Comparison of ENCODE assay signal across 8 cellular contexts in the genomic region with DNA sequence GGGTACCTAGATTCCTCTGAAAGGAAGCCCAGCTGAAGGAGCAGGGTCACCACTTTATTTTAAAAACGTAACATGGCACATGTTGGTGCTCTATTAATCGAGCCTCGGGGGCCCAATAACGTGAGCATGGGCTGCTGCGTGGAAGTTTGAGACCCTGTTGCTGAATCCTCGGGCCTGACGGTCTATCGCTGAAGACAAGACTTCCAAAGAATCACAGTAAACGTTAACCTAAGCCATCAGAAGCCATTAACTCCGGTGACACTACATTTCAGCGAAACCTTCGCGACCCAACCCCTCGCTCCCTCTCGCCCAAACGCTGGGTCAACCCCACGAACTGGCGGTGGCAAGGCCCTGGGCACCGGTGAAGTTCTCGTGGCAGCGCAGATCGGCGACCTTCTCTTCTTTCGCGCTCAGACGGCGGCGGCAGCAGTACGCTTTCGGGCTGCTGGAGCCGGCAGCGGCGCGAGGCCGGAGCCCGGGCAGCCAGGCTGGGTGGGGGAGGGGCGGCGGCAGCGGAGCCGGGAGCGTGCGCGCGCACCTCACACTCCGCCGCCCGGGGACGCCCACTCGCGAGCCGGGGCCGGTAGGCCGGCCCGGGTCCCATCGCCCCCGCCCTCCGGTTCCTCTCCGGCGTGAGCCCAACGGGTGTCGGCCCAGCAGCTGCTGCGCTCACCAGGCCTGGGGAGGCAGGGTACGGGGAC. TPM values are rescaled to one million over a fixed set of nuclear protein-coding genes. Genes with fewer than 3 reads are reported as not detected.
DNase-seq lines count a peak whose midpoint lies in the region; ATAC-seq and TF ChIP-seq lines count a peak whose summit lies in the region.

No MANE protein-coding gene starts in this region.

- no peak for TF ChIP-seq CTCF in GM23338 (conservative IDR thresholded peaks at IDR 0.05; ENCODE audit: low read depth in 2 of 2)
- 0 out of 2 replicates have a peak, but pooled peaks have one; percentile 26 for TF ChIP-seq CTCF in LNCaP clone FGC (IDR thresholded peaks at IDR 0.05; ENCODE audit: control insufficient read depth, extremely low read depth, insufficient read depth)
- no peak for TF ChIP-seq CTCF in psoas muscle (IDR thresholded peaks at IDR 0.05)

- H3K4me2 ChIP-seq in GM23338: peak overlapping the region; percentile 92

- H2AFZ ChIP-seq in GM23338: peak overlapping the region; percentile 58

- no peaks in the 10 kb centered on the region for H3K36me3 ChIP-seq in GM23338 (ENCODE audit: insufficient read depth)
- H3K36me3 ChIP-seq in psoas muscle (ENCODE audit: insufficient read depth in 1 of 2, low read depth in 1 of 2): no peaks in the 10 kb centered on the region

- H3K27ac ChIP-seq in GM23338 (ENCODE audit: low read depth) (no peak overlapping the region), psoas muscle (peak overlapping the region; percentile 95)

- peaks cover 7% of the 10 kb centered on the region for H3K27me3 Mint-ChIP-seq in GM23338 (ENCODE audit: insufficient read depth, low read depth, poor library complexity)

- H3K27me3 ChIP-seq in GM23338 (ENCODE audit: insufficient read depth) (peaks cover 30% of the 10 kb centered on the region), psoas muscle (ENCODE audit: insufficient read depth in 3 of 3, low read length in 2 of 3) (no peaks in the 10 kb centered on the region)

- no peaks in the 10 kb centered on the region for H3K9me2 ChIP-seq in GM23338 (ENCODE audit: insufficient read depth)

- peak overlapping the region; percentile 96 for H3K4me3 Mint-ChIP-seq in GM23338

- peak overlapping the region; percentile 96 for H3K27ac Mint-ChIP-seq in GM23338

- intact Hi-C loops in left ventricle myocardium superior (cut with micrococcal nuclease) (no loop called here), psoas muscle (cut with DNase I) (loop anchor here in 1 of 2 donors (5.0 kb wide), 3 partner anchors 219 to 244 kb away; a partner anchor contains a TSS)

- no peaks in the 10 kb centered on the region for H3K36me3 Mint-ChIP-seq in GM23338 (ENCODE audit: low read depth)

- no peaks in the 10 kb centered on the region for H4K20me1 ChIP-seq in GM23338 (replicated peaks; ENCODE audit: insufficient read depth)

- peaks cover 34% of the 10 kb centered on the region for H3K79me2 ChIP-seq in GM23338 (replicated peaks; ENCODE audit: insufficient read depth)

- ATAC-seq in GM23338 (peak; percentile 56), left ventricle myocardium superior (peak; percentile 91), psoas muscle (peak; percentile 87 to 89 (median 88))

- H3K4me3 ChIP-seq in GM23338 (peak overlapping the region; percentile 80), LNCaP clone FGC (ENCODE audit: low read depth, low read length) (peak overlapping the region; percentile 77), psoas muscle (peak overlapping the region; percentile 71)

- DNase-seq in GM04504 (ENCODE audit: low read depth): peak; percentile 54
- peak; percentile 74 for DNase-seq in GM23338 (ENCODE audit: low spot score)
- DNase-seq in LNCaP clone FGC (ENCODE audit: low read depth): no peak
- DNase-seq in T-helper 1 cell: peak; percentile 73 to 84 (median 80)
- peak; percentile 63 for DNase-seq in amniotic stem cell (lab: John Stamatoyannopoulos, UW)
- peak; percentile 95 for DNase-seq in left ventricle myocardium superior
- peak; percentile 91 to 94 for DNase-seq in psoas muscle
- DNase-seq in ureter (ENCODE audit: low spot score): peak; percentile 88

- H3K4me1 ChIP-seq in GM23338 (ENCODE audit: insufficient read depth): peaks cover 27% of the 10 kb centered on the region
- H3K4me1 ChIP-seq in psoas muscle: peaks cover 22% of the 10 kb centered on the region

- no peaks in the 10 kb centered on the region for H3K9me3 ChIP-seq in psoas muscle

- H3F3A ChIP-seq in GM23338 (replicated peaks; ENCODE audit: low read depth): no peaks in the 10 kb centered on the region

- H3K9me3 Mint-ChIP-seq in GM23338: no peaks in the 10 kb centered on the region; the same call in 2 of the 3 replicates

- H3K4me1 Mint-ChIP-seq in GM23338: peaks cover 35% of the 10 kb centered on the region

- 0% methylated on average over 34 to 63 of the region's 63 CpGs for WGBS in psoas muscle, 3 donors

TF ChIP-seq in GM23338, 12 proteins besides CTCF, POLR2A, EP300 and RAD21:
- TF ChIP-seq, protein P1, sequence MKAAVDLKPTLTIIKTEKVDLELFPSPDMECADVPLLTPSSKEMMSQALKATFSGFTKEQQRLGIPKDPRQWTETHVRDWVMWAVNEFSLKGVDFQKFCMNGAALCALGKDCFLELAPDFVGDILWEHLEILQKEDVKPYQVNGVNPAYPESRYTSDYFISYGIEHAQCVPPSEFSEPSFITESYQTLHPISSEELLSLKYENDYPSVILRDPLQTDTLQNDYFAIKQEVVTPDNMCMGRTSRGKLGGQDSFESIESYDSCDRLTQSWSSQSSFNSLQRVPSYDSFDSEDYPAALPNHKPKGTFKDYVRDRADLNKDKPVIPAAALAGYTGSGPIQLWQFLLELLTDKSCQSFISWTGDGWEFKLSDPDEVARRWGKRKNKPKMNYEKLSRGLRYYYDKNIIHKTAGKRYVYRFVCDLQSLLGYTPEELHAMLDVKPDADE (IDR thresholded peaks at IDR 0.05): no peak
- TF ChIP-seq STAT1 (IDR thresholded peaks at IDR 0.05; ENCODE audit: unreplicated experiment): no peak
- TF ChIP-seq, protein P2, sequence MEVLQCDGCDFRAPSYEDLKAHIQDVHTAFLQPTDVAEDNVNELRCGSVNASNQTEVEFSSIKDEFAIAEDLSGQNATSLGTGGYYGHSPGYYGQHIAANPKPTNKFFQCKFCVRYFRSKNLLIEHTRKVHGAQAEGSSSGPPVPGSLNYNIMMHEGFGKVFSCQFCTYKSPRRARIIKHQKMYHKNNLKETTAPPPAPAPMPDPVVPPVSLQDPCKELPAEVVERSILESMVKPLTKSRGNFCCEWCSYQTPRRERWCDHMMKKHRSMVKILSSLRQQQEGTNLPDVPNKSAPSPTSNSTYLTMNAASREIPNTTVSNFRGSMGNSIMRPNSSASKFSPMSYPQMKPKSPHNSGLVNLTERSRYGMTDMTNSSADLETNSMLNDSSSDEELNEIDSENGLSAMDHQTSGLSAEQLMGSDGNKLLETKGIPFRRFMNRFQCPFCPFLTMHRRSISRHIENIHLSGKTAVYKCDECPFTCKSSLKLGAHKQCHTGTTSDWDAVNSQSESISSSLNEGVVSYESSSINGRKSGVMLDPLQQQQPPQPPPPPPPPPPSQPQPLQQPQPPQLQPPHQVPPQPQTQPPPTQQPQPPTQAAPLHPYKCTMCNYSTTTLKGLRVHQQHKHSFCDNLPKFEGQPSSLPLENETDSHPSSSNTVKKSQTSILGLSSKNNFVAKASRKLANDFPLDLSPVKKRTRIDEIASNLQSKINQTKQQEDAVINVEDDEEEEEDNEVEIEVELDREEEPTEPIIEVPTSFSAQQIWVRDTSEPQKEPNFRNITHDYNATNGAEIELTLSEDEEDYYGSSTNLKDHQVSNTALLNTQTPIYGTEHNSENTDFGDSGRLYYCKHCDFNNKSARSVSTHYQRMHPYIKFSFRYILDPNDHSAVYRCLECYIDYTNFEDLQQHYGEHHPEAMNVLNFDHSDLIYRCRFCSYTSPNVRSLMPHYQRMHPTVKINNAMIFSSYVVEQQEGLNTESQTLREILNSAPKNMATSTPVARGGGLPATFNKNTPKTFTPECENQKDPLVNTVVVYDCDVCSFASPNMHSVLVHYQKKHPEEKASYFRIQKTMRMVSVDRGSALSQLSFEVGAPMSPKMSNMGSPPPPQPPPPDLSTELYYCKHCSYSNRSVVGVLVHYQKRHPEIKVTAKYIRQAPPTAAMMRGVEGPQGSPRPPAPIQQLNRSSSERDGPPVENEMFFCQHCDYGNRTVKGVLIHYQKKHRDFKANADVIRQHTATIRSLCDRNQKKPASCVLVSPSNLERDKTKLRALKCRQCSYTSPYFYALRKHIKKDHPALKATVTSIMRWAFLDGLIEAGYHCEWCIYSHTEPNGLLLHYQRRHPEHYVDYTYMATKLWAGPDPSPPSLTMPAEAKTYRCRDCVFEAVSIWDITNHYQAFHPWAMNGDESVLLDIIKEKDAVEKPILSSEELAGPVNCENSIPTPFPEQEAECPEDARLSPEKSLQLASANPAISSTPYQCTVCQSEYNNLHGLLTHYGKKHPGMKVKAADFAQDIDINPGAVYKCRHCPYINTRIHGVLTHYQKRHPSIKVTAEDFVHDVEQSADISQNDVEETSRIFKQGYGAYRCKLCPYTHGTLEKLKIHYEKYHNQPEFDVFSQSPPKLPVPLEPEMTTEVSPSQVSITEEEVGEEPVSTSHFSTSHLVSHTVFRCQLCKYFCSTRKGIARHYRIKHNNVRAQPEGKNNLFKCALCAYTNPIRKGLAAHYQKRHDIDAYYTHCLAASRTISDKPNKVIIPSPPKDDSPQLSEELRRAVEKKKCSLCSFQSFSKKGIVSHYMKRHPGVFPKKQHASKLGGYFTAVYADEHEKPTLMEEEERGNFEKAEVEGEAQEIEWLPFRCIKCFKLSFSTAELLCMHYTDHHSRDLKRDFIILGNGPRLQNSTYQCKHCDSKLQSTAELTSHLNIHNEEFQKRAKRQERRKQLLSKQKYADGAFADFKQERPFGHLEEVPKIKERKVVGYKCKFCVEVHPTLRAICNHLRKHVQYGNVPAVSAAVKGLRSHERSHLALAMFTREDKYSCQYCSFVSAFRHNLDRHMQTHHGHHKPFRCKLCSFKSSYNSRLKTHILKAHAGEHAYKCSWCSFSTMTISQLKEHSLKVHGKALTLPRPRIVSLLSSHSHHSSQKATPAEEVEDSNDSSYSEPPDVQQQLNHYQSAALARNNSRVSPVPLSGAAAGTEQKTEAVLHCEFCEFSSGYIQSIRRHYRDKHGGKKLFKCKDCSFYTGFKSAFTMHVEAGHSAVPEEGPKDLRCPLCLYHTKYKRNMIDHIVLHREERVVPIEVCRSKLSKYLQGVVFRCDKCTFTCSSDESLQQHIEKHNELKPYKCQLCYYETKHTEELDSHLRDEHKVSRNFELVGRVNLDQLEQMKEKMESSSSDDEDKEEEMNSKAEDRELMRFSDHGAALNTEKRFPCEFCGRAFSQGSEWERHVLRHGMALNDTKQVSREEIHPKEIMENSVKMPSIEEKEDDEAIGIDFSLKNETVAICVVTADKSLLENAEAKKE (CRISPR knock-in tag; IDR thresholded peaks at IDR 0.05): no peak

RNA-seq across cellular contexts. Expression of a gene that starts 0.8 kb away (rescaled TPM):
- total RNA-seq in GM23338 (2014; rRNA removed; shearing (Covaris generic)): 16.9 and 18.6 TPM in 2 replicates
- 19.4 and 22.2 TPM in 2 replicates for polyA plus RNA-seq in GM23338 (2016; fragmentation: Nextera tagmentation; extraction: Ambion mirVana)
- 24.0 TPM for total RNA-seq in left ventricle myocardium superior
- 10 to 100 TPM; 19.8 to 35.0 (median 27.0) TPM for total RNA-seq in psoas muscle
- 10 to 100 TPM in 1 of 3 donors, 1 to 10 TPM in 2; 4.0 to 15.6 (median 4.9) TPM for polyA plus RNA-seq in psoas muscle
- 76.2 TPM for total RNA-seq in ureter
